Comparison of ENCODE assay signal across 8 cellular contexts in genomic region chr20:63518946-63519764, GRCh38. TPM values are rescaled to one million over a fixed set of nuclear protein-coding genes. Genes with fewer than 3 reads are reported as not detected.
DNase-seq lines count a peak whose midpoint lies in the region; ATAC-seq and TF ChIP-seq lines count a peak whose summit lies in the region.

No MANE protein-coding gene starts in this region.

- no peak overlapping the region for H3K27ac ChIP-seq in DND-41 (ENCODE audit: low read length)

- H3K9ac ChIP-seq in DND-41 (ENCODE audit: low read depth, low read length), result peak overlapping the region; percentile 83; the same call in 1 of the 2 replicates

- no peaks in the 10 kb centered on the region for H3K36me3 Mint-ChIP-seq in T-helper 17 cell (ENCODE audit: low read depth)

- H3K9me3 ChIP-seq in DND-41 (ENCODE audit: insufficient read depth, low read length, severe bottlenecking) (peaks cover 5% of the 10 kb centered on the region), T-helper 17 cell (ENCODE audit: control insufficient read depth, low read length, poor library complexity, severe bottlenecking) (no peaks in the 10 kb centered on the region)

- H3K4me3 ChIP-seq in DND-41 (ENCODE audit: low read depth in 1 of 2, low read length in 2 of 2), result peak overlapping the region in 1 of 2 experiments; percentile 82; a peak in 2 of 4 replicates

- TF ChIP-seq CTCF in DND-41 (IDR thresholded peaks at IDR 0.05; ENCODE audit: borderline replicate concordance, extremely low read depth, low read length, poor library complexity, severe bottlenecking), result no peak

- DNase-seq in DND-41 (no peak), T-helper 17 cell (no peak), Right ventricle myocardium superior (peak; percentile 46), posterior vena cava (ENCODE audit: low spot score) (peak; percentile 80), NOMO-1 (lab: John Stamatoyannopoulos, UW; ENCODE audit: unreplicated experiment in 2 of 2) (no peak), hypothalamus (lab: John Stamatoyannopoulos, UW) (no peak), anterior cingulate cortex (lab: John Stamatoyannopoulos, UW) (no peak)

- peaks cover 5% of the 10 kb centered on the region for H3K27me3 ChIP-seq in DND-41 (ENCODE audit: insufficient read depth, low read length, poor library complexity)

- peaks cover 27% of the 10 kb centered on the region for H3K4me1 ChIP-seq in DND-41 (ENCODE audit: insufficient read depth, low read length)

- peaks cover 22% of the 10 kb centered on the region for H4K20me1 ChIP-seq in DND-41 (ENCODE audit: insufficient read depth, low read length)

- H3K4me2 ChIP-seq in DND-41 (ENCODE audit: insufficient read depth, low read length), result peak overlapping the region; percentile 85

- H3K27me3 Mint-ChIP-seq in T-helper 17 cell, result no peaks in the 10 kb centered on the region

- H3K27ac Mint-ChIP-seq in T-helper 17 cell, result no peak overlapping the region

- H2AFZ ChIP-seq in DND-41 (ENCODE audit: low read depth, low read length), result peak overlapping the region; percentile 90; the same call in 1 of the 2 replicates

- ATAC-seq in DND-41 (ENCODE audit: insufficient read depth, low read depth) (no peak), T-helper 17 cell (no peak), Right ventricle myocardium superior (ENCODE audit: poor library complexity) (no peak), HG03196 (IDR thresholded peaks at IDR 0.05; ENCODE audit: unreplicated experiment) (no peak)

- intact Hi-C loops in Right ventricle myocardium superior (cut with DNase I), result no loop called here
- intact Hi-C loops in posterior vena cava (cut with DNase I), result no loop called here

- H3K36me3 ChIP-seq in DND-41 (ENCODE audit: insufficient read depth, low read length), result peaks cover 25% of the 10 kb centered on the region

- peaks cover 11% of the 10 kb centered on the region for H3K79me2 ChIP-seq in DND-41 (ENCODE audit: insufficient read depth, low read length)

- H3K4me3 Mint-ChIP-seq in T-helper 17 cell, result peak overlapping the region; percentile 82

- peaks cover 7% of the 10 kb centered on the region for H3K4me1 Mint-ChIP-seq in T-helper 17 cell

RNA-seq across cellular contexts. Expression of gene PPDPF, which starts 1.4 kb away (rescaled TPM):
- total RNA-seq in T-helper 17 cell, result 100 to 1,000 TPM; 149 to 271 TPM
- 246 TPM for total RNA-seq in Right ventricle myocardium superior
- 100 to 1,000 TPM; 172 to 331 TPM for total RNA-seq in posterior vena cava

RNA-seq across cellular contexts. Expression of gene PTK6, which starts 18.0 kb away (rescaled TPM):
- under 1 TPM; 0.50 to 0.80 TPM for total RNA-seq in T-helper 17 cell
- total RNA-seq in Right ventricle myocardium superior, result 0.13 TPM
- under 1 TPM in 1 of 2 donors, not detected in 1; 0.60 TPM for total RNA-seq in posterior vena cava

RNA-seq across cellular contexts. Expression of gene EEF1A2, which starts 20.3 kb away (rescaled TPM):
- total RNA-seq in T-helper 17 cell, result under 1 TPM; 0.47 to 0.99 TPM
- total RNA-seq in Right ventricle myocardium superior, result 1,229 TPM
- total RNA-seq in posterior vena cava, result 1 to 10 TPM in 1 of 2 donors, under 1 TPM in 1; 0.42 to 2.6 TPM

RNA-seq across cellular contexts. Expression of gene SRMS, which starts 28.4 kb away (rescaled TPM):
- total RNA-seq in T-helper 17 cell (not detected), Right ventricle myocardium superior (not detected), posterior vena cava (not detected)

RNA-seq across cellular contexts. Expression of gene FNDC11, which starts 34.8 kb away (rescaled TPM):
- total RNA-seq in T-helper 17 cell (under 1 TPM; 0.44 to 0.99 TPM), Right ventricle myocardium superior (0.11 TPM), posterior vena cava (under 1 TPM in 1 of 2 donors, not detected in 1; 0.19 TPM)

Comparison
In these comparisons a context has a peak if more than half of its experiments do, and no peak if none do; other contexts are left out.
1. DNase-seq: peak in Right ventricle myocardium superior (single experiment) and posterior vena cava (single experiment); none in DND-41 (single experiment), T-helper 17 cell (0 of 3), NOMO-1 (0 of 2), hypothalamus (0 of 51) and anterior cingulate cortex (0 of 58).
2. RNA of gene EEF1A2, which starts 20.3 kb away (total RNA-seq): 1,229 TPM in Right ventricle myocardium superior (single experiment); 0.42 to 2.6 TPM in posterior vena cava and 0.47 to 0.99 TPM in T-helper 17 cell; every median in the first group is over 100 times any median in the second.